Comparison of ENCODE assay signal across 1 cellular context in genomic region chr4:98260579-98261290, GRCh38.
TF ChIP-seq lines count a peak whose summit lies in the region.

No MANE protein-coding gene starts in this region.

TF ChIP-seq in HepG2, 621 proteins besides CTCF, POLR2A, EP300 and RAD21 (continued from another document):
- TF ChIP-seq ZNF639 (CRISPR knock-in tag; conservative IDR thresholded peaks at IDR 0.05) = peak; percentile 47; the same call in 1 of the 2 replicates
- no peak for TF ChIP-seq ZNF496 (CRISPR knock-in tag; IDR thresholded peaks at IDR 0.05; ENCODE audit: insufficient replicate concordance)
- peak; percentile 25; the same call in 1 of the 2 replicates for TF ChIP-seq HOXA3 (CRISPR knock-in tag; IDR thresholded peaks at IDR 0.05)
- TF ChIP-seq JDP2 (CRISPR knock-in tag; IDR thresholded peaks at IDR 0.05; ENCODE audit: borderline replicate concordance) = no peak
- TF ChIP-seq ZMYM2 (CRISPR knock-in tag; IDR thresholded peaks at IDR 0.05) = 0 out of 2 replicates have a peak, but pooled peaks have one; percentile 24
- TF ChIP-seq TBX2 (CRISPR knock-in tag; IDR thresholded peaks at IDR 0.05; ENCODE audit: borderline replicate concordance) = peak; percentile 42; the same call in 1 of the 2 replicates
- no peak for TF ChIP-seq HOXA7 (CRISPR knock-in tag; IDR thresholded peaks at IDR 0.05)
- TF ChIP-seq ZSCAN5A (CRISPR knock-in tag; IDR thresholded peaks at IDR 0.05; ENCODE audit: borderline replicate concordance) = no peak
- peak; percentile 92 for TF ChIP-seq ZNF275 (CRISPR knock-in tag; IDR thresholded peaks at IDR 0.05; ENCODE audit: borderline replicate concordance)
- peak; percentile 59; the same call in 1 of the 2 replicates for TF ChIP-seq HES4 (CRISPR knock-in tag; IDR thresholded peaks at IDR 0.05; ENCODE audit: borderline replicate concordance)
- no peak for TF ChIP-seq MTERF4 (CRISPR knock-in tag; IDR thresholded peaks at IDR 0.05)
- TF ChIP-seq PAF1 (CRISPR knock-in tag; IDR thresholded peaks at IDR 0.05) = no peak
- peak; percentile 67; the same call in 1 of the 2 replicates for TF ChIP-seq ZNF747 (CRISPR knock-in tag; IDR thresholded peaks at IDR 0.05; ENCODE audit: borderline replicate concordance)
- no peak for TF ChIP-seq ATRX (CRISPR knock-in tag; IDR thresholded peaks at IDR 0.05; ENCODE audit: borderline replicate concordance)
- peak; percentile 40; the same call in 1 of the 2 replicates for TF ChIP-seq ZNF546 (CRISPR knock-in tag; conservative IDR thresholded peaks at IDR 0.05)
- peak; percentile 65 for TF ChIP-seq MXD4 (CRISPR knock-in tag; IDR thresholded peaks at IDR 0.05)
- TF ChIP-seq CSRNP1 (CRISPR knock-in tag; IDR thresholded peaks at IDR 0.05) = 0 out of 2 replicates have a peak, but pooled peaks have one; percentile 30
- TF ChIP-seq DNMT3B (CRISPR knock-in tag; conservative IDR thresholded peaks at IDR 0.05) = peak; percentile 51; the same call in 1 of the 2 replicates
- no peak for TF ChIP-seq PCBP2 (optimal IDR thresholded peaks at IDR 0.05; ENCODE audit: low read depth, low read length, poor library complexity, severe bottlenecking)
- no peak for TF ChIP-seq TRAFD1 (CRISPR knock-in tag; IDR thresholded peaks at IDR 0.05; ENCODE audit: borderline replicate concordance)
- TF ChIP-seq KDM1A (CRISPR knock-in tag; IDR thresholded peaks at IDR 0.05) = no peak
- no peak for TF ChIP-seq ZNF672 (CRISPR knock-in tag; IDR thresholded peaks at IDR 0.05)
- TF ChIP-seq ZNF44 (CRISPR knock-in tag; IDR thresholded peaks at IDR 0.05) = no peak
- TF ChIP-seq EED (CRISPR knock-in tag; IDR thresholded peaks at IDR 0.05) = no peak; the same call in 1 of the 2 replicates
- TF ChIP-seq IRX3 (CRISPR knock-in tag; IDR thresholded peaks at IDR 0.05; ENCODE audit: borderline replicate concordance, low read depth) = no peak
- no peak for TF ChIP-seq SRF (IDR thresholded peaks at IDR 0.05; ENCODE audit: low read depth, low read length)
- TF ChIP-seq MBD4 (IDR thresholded peaks at IDR 0.05; ENCODE audit: borderline replicate concordance, low read length) = no peak
- TF ChIP-seq ZNF530 (CRISPR knock-in tag; IDR thresholded peaks at IDR 0.05; ENCODE audit: low read depth) = no peak
- TF ChIP-seq GMEB2 (CRISPR knock-in tag; IDR thresholded peaks at IDR 0.05; ENCODE audit: low read depth) = no peak
- peak; percentile 59; the same call in 1 of the 2 replicates for TF ChIP-seq MYC (CRISPR knock-in tag; IDR thresholded peaks at IDR 0.05; ENCODE audit: borderline replicate concordance)
- peak; percentile 58 for TF ChIP-seq PHF21A (CRISPR knock-in tag; IDR thresholded peaks at IDR 0.05)
- TF ChIP-seq HNF1A (IDR thresholded peaks at IDR 0.05; ENCODE audit: low read depth) = no peak
- TF ChIP-seq HNF1A (CRISPR knock-in tag; IDR thresholded peaks at IDR 0.05; ENCODE audit: borderline replicate concordance) = no peak
- no peak for TF ChIP-seq PLRG1 (conservative IDR thresholded peaks at IDR 0.05)
- peak; percentile 65 for TF ChIP-seq PTBP1 (IDR thresholded peaks at IDR 0.05; ENCODE audit: low read depth, low read length, poor library complexity, severe bottlenecking)
- no peak for TF ChIP-seq SP1 (IDR thresholded peaks at IDR 0.05)
- peak; percentile 47; the same call in 1 of the 2 replicates for TF ChIP-seq SP1 (CRISPR knock-in tag; IDR thresholded peaks at IDR 0.05)
- no peak for TF ChIP-seq GABPA (IDR thresholded peaks at IDR 0.05; ENCODE audit: low read depth, low read length)
- TF ChIP-seq GABPA (CRISPR knock-in tag; IDR thresholded peaks at IDR 0.05; ENCODE audit: low read depth) = peak; percentile 16; the same call in 1 of the 2 replicates
- TF ChIP-seq CREM (IDR thresholded peaks at IDR 0.05) = 0 out of 2 replicates have a peak, but pooled peaks have one; percentile 36
- TF ChIP-seq CREM (CRISPR knock-in tag; IDR thresholded peaks at IDR 0.05) = no peak
- no peak; the same call in 1 of the 2 replicates for TF ChIP-seq IRF2 (CRISPR knock-in tag; IDR thresholded peaks at IDR 0.05)
- no peak; the same call in 1 of the 2 replicates for TF ChIP-seq ZNF598 (CRISPR knock-in tag; IDR thresholded peaks at IDR 0.05; ENCODE audit: borderline replicate concordance)
- TF ChIP-seq ZNF512 (CRISPR knock-in tag; IDR thresholded peaks at IDR 0.05) = no peak
- no peak for TF ChIP-seq HNRNPUL1 (IDR thresholded peaks at IDR 0.05; ENCODE audit: low read depth, low read length)
- no peak for TF ChIP-seq ZNF577 (CRISPR knock-in tag; IDR thresholded peaks at IDR 0.05; ENCODE audit: borderline replicate concordance, low read depth)
- TF ChIP-seq ZNF883 (CRISPR knock-in tag; IDR thresholded peaks at IDR 0.05; ENCODE audit: not compliant biosample characterization) = peak; percentile 39
- 0 out of 2 replicates have a peak, but pooled peaks have one; percentile 28 for TF ChIP-seq ZNF576 (CRISPR knock-in tag; IDR thresholded peaks at IDR 0.05)
- peak; percentile 15; the same call in 1 of the 2 replicates for TF ChIP-seq GATAD2A (CRISPR knock-in tag; IDR thresholded peaks at IDR 0.05)
- no peak for TF ChIP-seq ZFP36L2 (CRISPR knock-in tag; IDR thresholded peaks at IDR 0.05)
